ENCODE assay signal across 1 cellular context in genomic region chr5:146767534-146767933, GRCh38.
TF ChIP-seq lines count a peak whose summit lies in the region.

No MANE protein-coding gene starts in this region.

TF ChIP-seq in HepG2, 621 proteins besides CTCF, POLR2A, EP300 and RAD21 (continued from another document and continues in another):
- TF ChIP-seq, protein P1, sequence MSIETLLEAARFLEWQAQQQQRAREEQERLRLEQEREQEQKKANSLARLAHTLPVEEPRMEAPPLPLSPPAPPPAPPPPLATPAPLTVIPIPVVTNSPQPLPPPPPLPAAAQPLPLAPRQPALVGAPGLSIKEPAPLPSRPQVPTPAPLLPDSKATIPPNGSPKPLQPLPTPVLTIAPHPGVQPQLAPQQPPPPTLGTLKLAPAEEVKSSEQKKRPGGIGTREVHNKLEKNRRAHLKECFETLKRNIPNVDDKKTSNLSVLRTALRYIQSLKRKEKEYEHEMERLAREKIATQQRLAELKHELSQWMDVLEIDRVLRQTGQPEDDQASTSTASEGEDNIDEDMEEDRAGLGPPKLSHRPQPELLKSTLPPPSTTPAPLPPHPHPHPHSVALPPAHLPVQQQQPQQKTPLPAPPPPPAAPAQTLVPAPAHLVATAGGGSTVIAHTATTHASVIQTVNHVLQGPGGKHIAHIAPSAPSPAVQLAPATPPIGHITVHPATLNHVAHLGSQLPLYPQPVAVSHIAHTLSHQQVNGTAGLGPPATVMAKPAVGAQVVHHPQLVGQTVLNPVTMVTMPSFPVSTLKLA (IDR thresholded peaks at IDR 0.05): no peak
- no peak for TF ChIP-seq ZNF619 (CRISPR knock-in tag; IDR thresholded peaks at IDR 0.05)
- peak; percentile 78 for TF ChIP-seq AHDC1 (CRISPR knock-in tag; IDR thresholded peaks at IDR 0.05; ENCODE audit: borderline replicate concordance)
- TF ChIP-seq ZNF230 (CRISPR knock-in tag; IDR thresholded peaks at IDR 0.05): no peak
- TF ChIP-seq ZNF644 (CRISPR knock-in tag; IDR thresholded peaks at IDR 0.05; ENCODE audit: low read depth): no peak
- TF ChIP-seq DMAP1 (CRISPR knock-in tag; IDR thresholded peaks at IDR 0.05): no peak
- TF ChIP-seq ZNF484 (CRISPR knock-in tag; IDR thresholded peaks at IDR 0.05; ENCODE audit: borderline replicate concordance, low read depth): no peak
- no peak for TF ChIP-seq KLF9 (CRISPR knock-in tag; IDR thresholded peaks at IDR 0.05; ENCODE audit: low read depth)
- TF ChIP-seq HDAC2 (CRISPR knock-in tag; IDR thresholded peaks at IDR 0.05): peak; percentile 73
- peak; percentile 64; the same call in 1 of the 2 replicates for TF ChIP-seq ZMYM3 (CRISPR knock-in tag; IDR thresholded peaks at IDR 0.05)
- TF ChIP-seq FOXK2 (IDR thresholded peaks at IDR 0.05): peak; percentile 22; the same call in 1 of the 2 replicates
- peak; percentile 37; the same call in 1 of the 2 replicates for TF ChIP-seq GATAD2A (CRISPR knock-in tag; IDR thresholded peaks at IDR 0.05)
- TF ChIP-seq ZNF367 (CRISPR knock-in tag; IDR thresholded peaks at IDR 0.05; ENCODE audit: borderline replicate concordance): no peak
- TF ChIP-seq CEBPG (CRISPR knock-in tag; IDR thresholded peaks at IDR 0.05): peak; percentile 66
- TF ChIP-seq KAT8 (CRISPR knock-in tag; IDR thresholded peaks at IDR 0.05): no peak
- TF ChIP-seq ZNF781 (CRISPR knock-in tag; IDR thresholded peaks at IDR 0.05; ENCODE audit: borderline replicate concordance, not compliant biosample characterization): no peak
- peak; percentile 59; the same call in 1 of the 2 replicates for TF ChIP-seq ARID3A (IDR thresholded peaks at IDR 0.05; ENCODE audit: low read depth, low read length)
- TF ChIP-seq ZNF569 (CRISPR knock-in tag; IDR thresholded peaks at IDR 0.05; ENCODE audit: borderline replicate concordance): no peak
- no peak for TF ChIP-seq ARHGAP35 (CRISPR knock-in tag; IDR thresholded peaks at IDR 0.05; ENCODE audit: borderline replicate concordance)
- TF ChIP-seq ZNF564 (CRISPR knock-in tag; IDR thresholded peaks at IDR 0.05): no peak
- TF ChIP-seq BRF2 (CRISPR knock-in tag; IDR thresholded peaks at IDR 0.05): no peak
- peak; percentile 24; the same call in 1 of the 2 replicates for TF ChIP-seq NFIC (IDR thresholded peaks at IDR 0.05; ENCODE audit: low read length)
- TF ChIP-seq U2AF1 (optimal IDR thresholded peaks at IDR 0.05; ENCODE audit: low read depth, low read length): no peak
- no peak for TF ChIP-seq AFF4 (CRISPR knock-in tag; IDR thresholded peaks at IDR 0.05)
- no peak for TF ChIP-seq HMG20A (CRISPR knock-in tag; IDR thresholded peaks at IDR 0.05; ENCODE audit: borderline replicate concordance)
- TF ChIP-seq CEBPB (IDR thresholded peaks at IDR 0.05; ENCODE audit: borderline replicate concordance, low read depth, low read length): peak; percentile 29; the same call in 1 of the 2 replicates
- TF ChIP-seq, protein P2, sequence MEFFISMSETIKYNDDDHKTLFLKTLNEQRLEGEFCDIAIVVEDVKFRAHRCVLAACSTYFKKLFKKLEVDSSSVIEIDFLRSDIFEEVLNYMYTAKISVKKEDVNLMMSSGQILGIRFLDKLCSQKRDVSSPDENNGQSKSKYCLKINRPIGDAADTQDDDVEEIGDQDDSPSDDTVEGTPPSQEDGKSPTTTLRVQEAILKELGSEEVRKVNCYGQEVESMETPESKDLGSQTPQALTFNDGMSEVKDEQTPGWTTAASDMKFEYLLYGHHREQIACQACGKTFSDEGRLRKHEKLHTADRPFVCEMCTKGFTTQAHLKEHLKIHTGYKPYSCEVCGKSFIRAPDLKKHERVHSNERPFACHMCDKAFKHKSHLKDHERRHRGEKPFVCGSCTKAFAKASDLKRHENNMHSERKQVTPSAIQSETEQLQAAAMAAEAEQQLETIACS (CRISPR knock-in tag; IDR thresholded peaks at IDR 0.05): no peak
- TF ChIP-seq FOXP4 (CRISPR knock-in tag; IDR thresholded peaks at IDR 0.05): peak; percentile 60
- no peak for TF ChIP-seq AKAP8 (CRISPR knock-in tag; IDR thresholded peaks at IDR 0.05)
- peak; percentile 81 for TF ChIP-seq ZMYM4 (CRISPR knock-in tag; IDR thresholded peaks at IDR 0.05)
- no peak for TF ChIP-seq SP140L (CRISPR knock-in tag; IDR thresholded peaks at IDR 0.05; ENCODE audit: borderline replicate concordance)
- TF ChIP-seq AGO1 (IDR thresholded peaks at IDR 0.05; ENCODE audit: low read depth, low read length, poor library complexity, severe bottlenecking): no peak
- 0 out of 2 replicates have a peak, but pooled peaks have one; percentile 43 for TF ChIP-seq ZNF292 (CRISPR knock-in tag; IDR thresholded peaks at IDR 0.05; ENCODE audit: borderline replicate concordance, low read depth)
- TF ChIP-seq SPEN (CRISPR knock-in tag; IDR thresholded peaks at IDR 0.05; ENCODE audit: low read depth): no peak
- TF ChIP-seq, protein P3, sequence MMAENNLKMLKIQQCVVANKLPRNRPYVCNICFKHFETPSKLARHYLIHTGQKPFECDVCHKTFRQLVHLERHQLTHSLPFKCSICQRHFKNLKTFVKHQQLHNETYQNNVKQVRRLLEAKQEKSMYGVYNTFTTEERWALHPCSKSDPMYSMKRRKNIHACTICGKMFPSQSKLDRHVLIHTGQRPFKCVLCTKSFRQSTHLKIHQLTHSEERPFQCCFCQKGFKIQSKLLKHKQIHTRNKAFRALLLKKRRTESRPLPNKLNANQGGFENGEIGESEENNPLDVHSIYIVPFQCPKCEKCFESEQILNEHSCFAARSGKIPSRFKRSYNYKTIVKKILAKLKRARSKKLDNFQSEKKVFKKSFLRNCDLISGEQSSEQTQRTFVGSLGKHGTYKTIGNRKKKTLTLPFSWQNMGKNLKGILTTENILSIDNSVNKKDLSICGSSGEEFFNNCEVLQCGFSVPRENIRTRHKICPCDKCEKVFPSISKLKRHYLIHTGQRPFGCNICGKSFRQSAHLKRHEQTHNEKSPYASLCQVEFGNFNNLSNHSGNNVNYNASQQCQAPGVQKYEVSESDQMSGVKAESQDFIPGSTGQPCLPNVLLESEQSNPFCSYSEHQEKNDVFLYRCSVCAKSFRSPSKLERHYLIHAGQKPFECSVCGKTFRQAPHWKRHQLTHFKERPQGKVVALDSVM (CRISPR knock-in tag; IDR thresholded peaks at IDR 0.05): peak; percentile 76
- TF ChIP-seq ZNF264 (CRISPR knock-in tag; IDR thresholded peaks at IDR 0.05): 0 out of 2 replicates have a peak, but pooled peaks have one; percentile 25
- no peak for TF ChIP-seq ZNF543 (CRISPR knock-in tag; IDR thresholded peaks at IDR 0.05)
- 0 out of 2 replicates have a peak, but pooled peaks have one; percentile 25 for TF ChIP-seq ZNF710 (CRISPR knock-in tag; IDR thresholded peaks at IDR 0.05; ENCODE audit: borderline replicate concordance)
- no peak for TF ChIP-seq NFATC3 (CRISPR knock-in tag; IDR thresholded peaks at IDR 0.05)
